ENCODE assay signal across 8 cellular contexts in the genomic region with DNA sequence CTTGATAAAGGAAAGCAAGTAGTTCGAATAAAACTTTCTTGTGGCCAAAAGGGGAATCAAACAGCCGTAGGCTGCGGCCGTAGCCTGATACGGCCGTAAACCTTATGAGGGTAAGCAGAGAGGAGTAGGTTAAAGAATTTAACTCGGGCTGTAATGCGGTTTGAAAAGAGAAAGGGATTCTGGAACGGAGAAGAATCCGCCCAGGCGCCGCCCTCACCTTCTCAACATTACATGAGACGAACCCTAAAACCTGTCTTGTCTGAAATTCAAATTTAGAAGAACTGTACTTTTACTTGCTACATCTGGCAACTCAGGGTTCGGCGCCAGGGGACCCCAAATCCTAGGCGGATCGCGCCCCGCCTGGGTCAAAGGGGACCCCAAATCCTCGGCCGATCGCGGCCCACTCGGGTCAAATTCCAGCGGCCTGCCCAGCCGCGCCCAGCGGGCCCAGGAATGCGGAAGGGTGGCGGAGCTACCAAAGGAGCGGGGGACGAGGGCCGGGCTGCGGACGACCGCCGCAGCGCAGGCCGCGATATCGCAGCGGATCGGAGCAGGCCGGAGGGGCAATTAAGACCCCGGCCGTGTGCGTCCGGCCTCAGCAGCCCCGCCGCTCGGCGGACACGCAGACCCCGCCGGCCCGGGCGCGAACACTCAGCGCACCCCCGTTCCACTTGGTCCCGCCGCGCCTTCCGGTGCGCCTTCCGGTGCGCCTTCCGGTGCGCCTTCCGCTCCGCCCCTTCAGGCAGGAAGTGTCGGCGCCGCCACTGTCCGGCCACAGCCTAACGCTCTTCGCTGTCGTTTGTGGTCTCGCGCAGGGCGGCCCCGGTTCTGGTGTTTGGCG. TPM values are rescaled to one million over a fixed set of nuclear protein-coding genes. Genes with fewer than 3 reads are reported as not detected.
DNase-seq lines count a peak whose midpoint lies in the region; ATAC-seq, FAIRE-seq and TF ChIP-seq lines count a peak whose summit lies in the region.

A gene (plus strand): TSS at position 741 of the 841 bp plus-strand sequence. CDS start 10,766 bp downstream, outside the sequence.

- peaks cover 71% of the 10 kb centered on the region for H3K79me2 ChIP-seq in Loucy (ENCODE audit: insufficient read depth, low read length)

- intact Hi-C loops in heart right ventricle (cut with DNase I): loop anchor here in 3 of 10 donors (5.0 kb wide), 3 partner anchors 191 to 341 kb away; a partner anchor contains a TSS

- no peaks in the 10 kb centered on the region for H3K9me3 Mint-ChIP-seq in progenitor cell of endocrine pancreas (ENCODE audit: low read depth)

- H3K9me2 ChIP-seq in Loucy (replicated peaks; ENCODE audit: low read depth, low read length): no peaks in the 10 kb centered on the region

- peak; percentile 68 for FAIRE-seq in H54 (lab: Jason Lieb, UNC)

- peaks cover 4% of the 10 kb centered on the region; the same call in 1 of the 2 replicates for H3F3A ChIP-seq in Loucy (ENCODE audit: low read depth)

- H3K4me3 ChIP-seq in GM06990 (replicated peaks; ENCODE audit: low read depth, low read length): peak within 1 kb of the TSS; percentile 90
- H3K4me3 ChIP-seq in Loucy (ENCODE audit: low read length, poor library complexity, severe bottlenecking): peak within 1 kb of the TSS; percentile 83
- peak within 1 kb of the TSS; percentile 96 for H3K4me3 ChIP-seq in adipocyte (ENCODE audit: low read length)
- peak within 1 kb of the TSS; percentile 73 to 96 (median 87) for H3K4me3 ChIP-seq in heart right ventricle
- peak within 1 kb of the TSS; percentile 99 for H3K4me3 ChIP-seq in urinary bladder (ENCODE audit: low read depth, low read length)

- TF ChIP-seq CTCF in GM06990 (IDR thresholded peaks at IDR 0.05; ENCODE audit: insufficient read depth, low read length, poor library complexity, severe bottlenecking) (no peak), Loucy (conservative IDR thresholded peaks at IDR 0.05; ENCODE audit: low read length) (no peak), heart right ventricle (IDR thresholded peaks at IDR 0.05) (peak in 3 of 9 donors; percentile 8 to 24 (median 24)), progenitor cell of endocrine pancreas (IDR thresholded peaks at IDR 0.05; ENCODE audit: unreplicated experiment) (peak; percentile 13)

- H3K4me1 ChIP-seq in Loucy (ENCODE audit: insufficient read depth, low read length, poor library complexity, severe bottlenecking): peaks cover 56% of the 10 kb centered on the region
- peaks cover 49% of the 10 kb centered on the region for H3K4me1 ChIP-seq in adipocyte (ENCODE audit: control insufficient read depth, insufficient read depth, low read length)
- peaks cover 4 to 80% (median 57%) of the 10 kb centered on the region in 9 donors for H3K4me1 ChIP-seq in heart right ventricle
- H3K4me1 ChIP-seq in urinary bladder (ENCODE audit: insufficient read depth): peaks cover 4% of the 10 kb centered on the region

- peak within 1 kb of the TSS; percentile 94 for H3K4me2 ChIP-seq in Loucy (ENCODE audit: low read depth, low read length, poor library complexity, severe bottlenecking)

- H3K36me3 ChIP-seq in GM06990 (ENCODE audit: control insufficient read depth, insufficient read depth, low read length) (peaks cover 2% of the 10 kb centered on the region), Loucy (ENCODE audit: insufficient read depth, low read length) (peaks cover 19% of the 10 kb centered on the region; the same call in 1 of the 2 replicates), adipocyte (ENCODE audit: control insufficient read depth, insufficient read depth, low read length, severe bottlenecking) (peaks cover 27% of the 10 kb centered on the region), heart right ventricle (peaks cover 0 to 36% (median 19%) of the 10 kb centered on the region in 9 donors), urinary bladder (ENCODE audit: insufficient read depth) (peaks cover 8% of the 10 kb centered on the region)

- peaks cover 10% of the 10 kb centered on the region for H3K36me3 Mint-ChIP-seq in progenitor cell of endocrine pancreas (ENCODE audit: insufficient read depth)

- peak; percentile 67 to 93 (median 82) for ATAC-seq in heart right ventricle

- peak within 1 kb of the TSS; percentile 100 for H3K27ac Mint-ChIP-seq in progenitor cell of endocrine pancreas

- H3K9me3 ChIP-seq in Loucy (ENCODE audit: insufficient read depth, low read depth, low read length) (no peaks in the 10 kb centered on the region), adipocyte (ENCODE audit: control insufficient read depth, low read length) (no peaks in the 10 kb centered on the region), heart right ventricle (no peaks in the 10 kb centered on the region)

- H3K9ac ChIP-seq in Loucy (ENCODE audit: low read depth, low read length, poor library complexity, severe bottlenecking): peak within 1 kb of the TSS; percentile 91
- H3K9ac ChIP-seq in adipocyte (ENCODE audit: low read length): peak within 1 kb of the TSS; percentile 98

- no peaks in the 10 kb centered on the region for H3K27me3 Mint-ChIP-seq in progenitor cell of endocrine pancreas

- H3K4me1 Mint-ChIP-seq in progenitor cell of endocrine pancreas (ENCODE audit: low read depth): peaks cover 43% of the 10 kb centered on the region

- H3K4me3 Mint-ChIP-seq in progenitor cell of endocrine pancreas (ENCODE audit: low read depth): peak within 1 kb of the TSS; percentile 84

- H3K27me3 ChIP-seq in GM06990 (replicated peaks; ENCODE audit: control insufficient read depth, insufficient read depth, low read length) (no peaks in the 10 kb centered on the region), Loucy (ENCODE audit: insufficient read depth, low read length, poor library complexity, severe bottlenecking) (no peaks in the 10 kb centered on the region), adipocyte (replicated peaks; ENCODE audit: control insufficient read depth, insufficient read depth, low read length) (no peaks in the 10 kb centered on the region), heart right ventricle (no peaks in the 10 kb centered on the region)

- peak; percentile 90 for TF ChIP-seq POLR2A in H54 (IDR thresholded peaks at IDR 0.05; ENCODE audit: low read depth, low read length)

- H4K20me1 ChIP-seq in Loucy (ENCODE audit: insufficient read depth, low read length, poor library complexity, severe bottlenecking): peaks cover 44% of the 10 kb centered on the region

- WGBS in heart right ventricle, 2 donors: 1% methylated on average over 81 to 83 of the region's 83 CpGs
- under 1% methylated on average over 82 of the region's 83 CpGs for WGBS in urinary bladder

- peak within 1 kb of the TSS; percentile 96 to 100 (median 98) for H3K27ac ChIP-seq in heart right ventricle
- peak within 1 kb of the TSS; percentile 97 for H3K27ac ChIP-seq in urinary bladder (ENCODE audit: low read depth)

- DNase-seq in GM06990 (ENCODE audit: extremely low read depth, insufficient read length): peak; percentile 90
- DNase-seq in H54 (ENCODE audit: insufficient read length, low spot score): peak; percentile 49
- DNase-seq in T follicular helper cell (ENCODE audit: low read depth): peak; percentile 67
- peak; percentile 91 for DNase-seq in adipocyte (ENCODE audit: low read depth)
- DNase-seq in heart right ventricle: peak; percentile 82 to 85
- peak; percentile 67 for DNase-seq in progenitor cell of endocrine pancreas (ENCODE audit: low spot score, unreplicated experiment)

- peak within 1 kb of the TSS; percentile 47 for H2AFZ ChIP-seq in Loucy (ENCODE audit: low read length)

RNA-seq across cellular contexts. Expression of the gene that starts here (rescaled TPM):
- total RNA-seq in heart right ventricle (100 to 1,000 TPM; 153 to 241 (median 190) TPM), progenitor cell of endocrine pancreas (187 and 193 TPM in 2 replicates), urinary bladder (264 TPM)
- polyA plus RNA-seq in heart right ventricle (100 to 1,000 TPM; 292 to 457 TPM), urinary bladder (320 TPM)

Comparison
In these comparisons a context has a peak if more than half of its experiments do, and no peak if none do; other contexts are left out.
1. Peak in every context shown above with its lines: DNase-seq, ATAC-seq, H3K4me3 ChIP-seq and H3K27ac ChIP-seq.